Comparison of ENCODE assay signal across 8 cellular contexts in the genomic region with DNA sequence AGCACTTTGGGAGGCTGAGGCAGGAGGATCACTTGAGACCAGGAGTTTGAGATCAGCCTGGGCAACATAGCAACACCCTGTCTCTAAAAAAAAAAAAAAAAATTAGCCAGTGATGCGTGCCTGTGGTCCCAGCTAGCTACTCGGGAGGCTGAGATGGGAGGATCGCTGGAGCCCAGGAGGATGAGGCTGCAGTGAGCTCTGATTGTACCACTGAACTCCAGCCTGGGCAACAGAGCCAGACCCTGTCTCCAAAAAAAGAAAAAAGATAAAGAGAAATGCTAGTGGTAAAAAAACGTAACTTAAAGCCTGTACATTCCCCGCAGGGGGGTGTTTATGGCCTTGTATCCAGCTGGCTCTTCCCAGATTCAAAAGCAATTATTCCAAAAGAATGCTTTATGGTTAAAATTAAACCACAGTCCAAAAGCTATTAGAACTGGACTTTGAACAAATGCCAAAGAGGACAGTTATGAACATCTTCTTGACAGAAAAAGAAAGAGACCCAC. TPM values are rescaled to one million over a fixed set of nuclear protein-coding genes. Genes with fewer than 3 reads are reported as not detected.
DNase-seq lines count a peak whose midpoint lies in the region; ATAC-seq and TF ChIP-seq lines count a peak whose summit lies in the region.

No MANE protein-coding gene starts in this region.

- H3K9me3 ChIP-seq in HUES48 (ENCODE audit: control insufficient read depth, insufficient read depth, low read length) = no peaks in the 10 kb centered on the region
- H3K9me3 ChIP-seq in breast epithelium = no peaks in the 10 kb centered on the region
- no peaks in the 10 kb centered on the region for H3K9me3 ChIP-seq in mucosa of stomach (ENCODE audit: control insufficient read depth, low read length)

- ATAC-seq in GM21360 (IDR thresholded peaks at IDR 0.05; ENCODE audit: unreplicated experiment) = no peak
- no peak for ATAC-seq in GM18861 (IDR thresholded peaks at IDR 0.05; ENCODE audit: unreplicated experiment)

- H3K4me1 ChIP-seq in HUES48 (ENCODE audit: control insufficient read depth, insufficient read depth, low read length) (peaks cover 2% of the 10 kb centered on the region; the same call in 1 of the 2 replicates), breast epithelium (peaks cover 0 to 14% of the 10 kb centered on the region in 2 donors), mucosa of stomach (ENCODE audit: control insufficient read depth, insufficient read depth, low read length) (peaks cover 22% of the 10 kb centered on the region)

- peak; percentile 1 for DNase-seq in ACHN
- DNase-seq in breast epithelium (ENCODE audit: low spot score in 2 of 2) = no peak
- no peak for DNase-seq in NCI-H1694 (lab: John Stamatoyannopoulos, UW)
- DNase-seq in NCI-H82 treated with DMSO at 0.1 percent for 48 hours (lab: John Stamatoyannopoulos, UW; ENCODE audit: unreplicated experiment) = no peak

- no peak for TF ChIP-seq POLR2A in breast epithelium (IDR thresholded peaks at IDR 0.05)

- H3K36me3 ChIP-seq in HUES48 (ENCODE audit: control insufficient read depth, insufficient read depth, low read length) (no peaks in the 10 kb centered on the region), breast epithelium (no peaks in the 10 kb centered on the region), mucosa of stomach (ENCODE audit: control insufficient read depth, insufficient read depth, low read length) (no peaks in the 10 kb centered on the region)

- in situ Hi-C loops in ACHN (cut with HindIII; ENCODE audit: low pct_ligation_motif_present, low pct_unique_long_range_greater_than_20kb, low sequenced_read_pairs) = no loop called here

- H3K27ac ChIP-seq in HUES48 (ENCODE audit: low read depth, low read length) = no peak overlapping the region
- peak overlapping the region; percentile 91 to 92 for H3K27ac ChIP-seq in breast epithelium

- H3K27me3 ChIP-seq in HUES48 (ENCODE audit: control insufficient read depth, insufficient read depth, low read length) = peaks cover 8% of the 10 kb centered on the region
- no peaks in the 10 kb centered on the region for H3K27me3 ChIP-seq in breast epithelium
- H3K27me3 ChIP-seq in mucosa of stomach (ENCODE audit: control insufficient read depth, insufficient read depth, low read length) = no peaks in the 10 kb centered on the region

- H3K9ac ChIP-seq in HUES48 (ENCODE audit: low read depth, low read length) (peak overlapping the region; percentile 62), mucosa of stomach (ENCODE audit: low read length) (peak overlapping the region; percentile 68)

- peak overlapping the region; percentile 76 for H3K4me3 ChIP-seq in HUES48 (ENCODE audit: low read depth, low read length)
- peak overlapping the region; percentile 51 to 87 (median 72) for H3K4me3 ChIP-seq in breast epithelium
- peak overlapping the region; percentile 54 for H3K4me3 ChIP-seq in mucosa of stomach (ENCODE audit: low read length)

- intact Hi-C loops in breast epithelium (cut with DNase I; ENCODE audit: low total_unique reads) = loop anchor here (5.0 kb wide), 1 partner anchor 105 kb away; a partner anchor contains a TSS

- TF ChIP-seq CTCF in breast epithelium (IDR thresholded peaks at IDR 0.05) = no peak

RNA-seq across cellular contexts. Expression of a gene that starts 16.4 kb away (rescaled TPM):
- total RNA-seq in breast epithelium = 1 to 10 TPM in 1 of 3 donors, under 1 TPM in 2; 0.15 to 2.3 (median 0.48) TPM

RNA-seq across cellular contexts. Expression of a gene that starts 30.5 kb away (rescaled TPM):
- total RNA-seq in breast epithelium = 1 to 10 TPM in 2 of 3 donors, not detected in 1; 3.6 to 5.1 TPM

RNA-seq across cellular contexts. Expression of a gene that starts 36.6 kb away (rescaled TPM):
- 10 to 100 TPM; 15.5 to 19.3 (median 17.6) TPM for total RNA-seq in breast epithelium

RNA-seq across cellular contexts. Expression of a gene that starts 40.6 kb away (rescaled TPM):
- total RNA-seq in breast epithelium = 100 to 1,000 TPM; 407 to 564 (median 453) TPM

RNA-seq across cellular contexts. Expression of a gene that starts 42.9 kb away (rescaled TPM):
- 10 to 100 TPM; 29.8 to 44.6 (median 42.9) TPM for total RNA-seq in breast epithelium
